In the genomic region with DNA sequence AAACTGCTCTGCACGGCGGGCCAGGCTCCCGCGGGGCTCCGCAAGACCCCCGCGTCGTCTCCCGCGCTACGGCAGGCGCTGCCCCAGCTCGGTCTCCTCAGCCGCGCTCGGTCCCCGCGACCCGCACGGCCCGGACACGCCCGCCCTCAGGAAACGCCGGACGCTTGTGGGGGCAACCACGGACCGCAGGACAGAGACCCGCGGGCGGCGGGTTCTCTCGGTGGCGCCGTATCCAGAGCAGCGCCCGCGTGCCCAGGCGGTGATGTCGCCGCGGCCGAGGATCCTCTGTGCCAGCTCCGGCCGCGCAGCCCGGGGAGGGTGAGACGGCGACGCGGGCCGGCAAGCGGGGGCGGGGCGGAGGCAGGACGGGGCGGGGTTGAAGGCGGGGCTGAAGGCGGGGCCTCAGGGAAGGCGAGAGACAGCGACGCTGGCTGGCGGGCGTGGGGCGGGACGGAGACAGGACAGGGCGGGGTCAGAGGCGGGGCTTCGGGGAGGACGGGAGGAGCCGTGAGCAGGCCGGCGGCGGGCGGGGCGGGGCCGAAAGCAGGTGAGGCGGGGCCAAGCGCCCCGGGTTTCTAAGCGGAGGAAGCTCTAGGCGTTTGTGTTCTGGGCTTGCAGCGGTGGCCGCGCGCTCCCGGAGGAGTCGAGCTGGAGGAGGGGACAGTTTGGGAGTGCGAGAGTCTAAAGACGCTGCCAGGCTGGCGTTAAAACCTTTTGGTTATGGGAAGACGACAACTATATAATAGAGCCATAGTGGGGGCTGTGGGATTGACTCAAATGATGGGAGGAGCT, we compare ENCODE assay signal across 8 cellular contexts. TPM values are rescaled to one million over a fixed set of nuclear protein-coding genes. Genes with fewer than 3 reads are reported as not detected.
A peak's percentile ranks its signal among the peaks of the same experiment; 100 is the strongest.
DNase-seq lines count a peak whose midpoint lies in the region; ATAC-seq and FAIRE-seq lines count a peak whose summit lies in the region.

A gene (minus strand): TSS at position 289 of the 792 bp plus-strand sequence. CDS start 2,112 bp downstream, outside the sequence.

- H3K4me1 ChIP-seq in small intestine (ENCODE audit: control insufficient read depth in 2 of 2, insufficient read depth in 1 of 2, low read depth in 1 of 2, low read length in 1 of 2), result peaks cover 0 to 5% of the 10 kb centered on the region in 2 donors

- H3K4me3 Mint-ChIP-seq in immature natural killer cell, result peak within 1 kb of the TSS; percentile 89 to 97 (median 93)

- no peak for FAIRE-seq in small intestine (lab: Jason Lieb, UNC)

- DNase-seq in NK-92 (lab: John Stamatoyannopoulos, UW; ENCODE audit: unreplicated experiment) (peak; percentile 83), NCI-H2107 treated with DMSO at 0.1 percent for 48 hours (lab: John Stamatoyannopoulos, UW; ENCODE audit: unreplicated experiment) (peak; percentile 83), caudate nucleus (lab: John Stamatoyannopoulos, UW) (peak; percentile 66 to 100 (median 98)), immature natural killer cell (peak; percentile 87 to 92 (median 89)), small intestine (peak; percentile 93)
- no peak for DNase-seq in NK-92 treated with Interleukin-12 subunit alpha and Interleukin-12 subunit beta, amount 100 ng/mL, for 24 hours (lab: John Stamatoyannopoulos, UW)
- DNase-seq in activated CD4-positive, CD25-positive, alpha-beta regulatory T cell (lab: John Stamatoyannopoulos, UW), result peak; percentile 91 to 98 (median 94)

- 0 to 1% (median 0%) methylated on average over 87 to 92 of the region's 92 CpGs for WGBS in small intestine, 3 donors

- peak within 1 kb of the TSS; percentile 92 for H3K27ac ChIP-seq in caudate nucleus (ENCODE audit: low read depth, low read length)
- H3K27ac ChIP-seq in small intestine (ENCODE audit: low read depth in 1 of 2, low read length in 1 of 2), result peak within 1 kb of the TSS; percentile 57 to 71

- H3K27me3 ChIP-seq in small intestine (ENCODE audit: control insufficient read depth in 2 of 2, insufficient read depth in 2 of 2, low read length in 2 of 2), result peaks cover 0 to 3% of the 10 kb centered on the region in 2 donors

- H3K9me3 ChIP-seq in small intestine (ENCODE audit: control insufficient read depth, low read depth), result no peaks in the 10 kb centered on the region

- H3K27me3 Mint-ChIP-seq in immature natural killer cell (ENCODE audit: low read depth in 3 of 3), result peaks cover 5 to 11% (median 6%) of the 10 kb centered on the region in 3 donors

- peak within 1 kb of the TSS; percentile 21 to 82 (median 66) for H3K27ac Mint-ChIP-seq in immature natural killer cell

- peak; percentile 63 for ATAC-seq in HG03060 (IDR thresholded peaks at IDR 0.05; ENCODE audit: low read depth, unreplicated experiment)

- H3K36me3 ChIP-seq in small intestine (ENCODE audit: control insufficient read depth in 2 of 2, insufficient read depth in 2 of 2, low read length in 2 of 2), result no peaks in the 10 kb centered on the region

- peak within 1 kb of the TSS; percentile 49 to 77 for H3K4me3 ChIP-seq in small intestine (ENCODE audit: low read depth in 1 of 2, low read length in 2 of 2)

- H3K36me3 Mint-ChIP-seq in immature natural killer cell, result no peaks in the 10 kb centered on the region

- H3K9me3 Mint-ChIP-seq in immature natural killer cell, result peaks cover 0 to 1% (median 0%) of the 10 kb centered on the region in 6 donors

- H3K4me1 Mint-ChIP-seq in immature natural killer cell, result peaks cover 25 to 37% of the 10 kb centered on the region in 2 donors

RNA-seq across cellular contexts. Expression of the gene that starts here (rescaled TPM):
- polyA plus RNA-seq in immature natural killer cell (under 1 TPM in 2 of 3 donors, not detected in 1; 0.07 to 0.11 TPM), small intestine (1 to 10 TPM in 1 of 3 donors, under 1 TPM in 1, not detected in 1; 0.27 to 1.3 TPM)

Comparison
In these comparisons a context has a peak if more than half of its experiments do, and no peak if none do; other contexts are left out.
1. Peak in DNase-seq in immature natural killer cell; RNA of the gene not detected or under 1 TPM.